ENCODE assay signal across 19 cellular contexts in genomic region chr15:50162988-50163718, GRCh38. TPM values are rescaled to one million over a fixed set of nuclear protein-coding genes. Genes with fewer than 3 reads are reported as not detected.
DNase-seq lines count a peak whose midpoint lies in the region; TF ChIP-seq lines count a peak whose summit lies in the region.
"Had no signal": no experiment of that assay in that cellular context is flagged by ENCODE, and none has a peak within 500 bp of the region (broad histone marks: within the 10 kb centered on the region; RNA-seq: fewer than 3 reads in every experiment).

No MANE protein-coding gene starts in this region.

- H3K9me3 Mint-ChIP-seq in chondrocyte (ENCODE audit: low read depth), result peaks cover 4% of the 10 kb centered on the region

- DNase-seq in GM12865 (ENCODE audit: low read depth) (peak; percentile 37), LoVo (ENCODE audit: low spot score) (peak; percentile 72), epithelial cell of esophagus (ENCODE audit: low read depth) (peak; percentile 55), retinal pigment epithelial cell (ENCODE audit: low read depth) (peak; percentile 48), chondrocyte (ENCODE audit: low spot score) (no peak), NCI-H526 treated with DMSO at 0.1 percent for 48 hours (lab: John Stamatoyannopoulos, UW) (no peak)
- no peak for DNase-seq in activated effector memory CD4-positive, alpha-beta T cell treated with anti-CD3 and anti-CD28 coated beads, Interleukin-2, amount 50 U/mL, for 16 hours
- DNase-seq: adrenal gland, DMS153, endodermal cell, HCEC 1CT, NCI-H446 had no signal

- no peak overlapping the region for H3K4me3 Mint-ChIP-seq in chondrocyte (ENCODE audit: unreplicated experiment)
- H3K4me3 Mint-ChIP-seq: activated T-helper 17 cell treated with anti-CD3 and anti-CD28 coated beads, Interleukin-2, amount 50 U/mL, for 72 hours; endodermal cell; T-helper 1 cell treated with Interleukin-12 subunit alpha and Interleukin-12 subunit beta and Interleukin-4 antibody, amounts not matched to agents 30 μg/mL and 1 μg/mL, for 36 hours had no signal

- peaks cover 5% of the 10 kb centered on the region for H3K4me1 Mint-ChIP-seq in chondrocyte (ENCODE audit: low read depth)
- H3K4me1 Mint-ChIP-seq: activated T-helper 17 cell treated with anti-CD3 and anti-CD28 coated beads, Interleukin-2, amount 50 U/mL, for 72 hours had no signal

- TF ChIP-seq CTCF in GM12865 (IDR thresholded peaks at IDR 0.05; ENCODE audit: insufficient read depth, low read depth, low read length, missing control alignments) (no peak), epithelial cell of esophagus (IDR thresholded peaks at IDR 0.05; ENCODE audit: insufficient read depth, low read depth, low read length, missing control alignments) (no peak), retinal pigment epithelial cell (conservative IDR thresholded peaks at IDR 0.05; ENCODE audit: low read depth, low read length) (no peak), chondrocyte (IDR thresholded peaks at IDR 0.05) (no peak)

- H3K27ac Mint-ChIP-seq in chondrocyte (ENCODE audit: unreplicated experiment), result no peak overlapping the region
- H3K27ac Mint-ChIP-seq: activated T-helper 17 cell treated with anti-CD3 and anti-CD28 coated beads, Interleukin-2, amount 50 U/mL, for 72 hours; endodermal cell; T-helper 1 cell treated with Interleukin-12 subunit alpha and Interleukin-12 subunit beta and Interleukin-4 antibody, amounts not matched to agents 30 μg/mL and 1 μg/mL, for 36 hours had no signal

- peaks cover 20% of the 10 kb centered on the region for H3K27me3 Mint-ChIP-seq in chondrocyte (ENCODE audit: low read depth)

- no peaks in the 10 kb centered on the region for H3K36me3 Mint-ChIP-seq in chondrocyte (ENCODE audit: low read depth)

- H3K4me3 ChIP-seq in GM12865 (ENCODE audit: low read depth, low read length) (no peak overlapping the region), epithelial cell of esophagus (ENCODE audit: low read length) (no peak overlapping the region), retinal pigment epithelial cell (ENCODE audit: low read length) (no peak overlapping the region)
- H3K4me3 ChIP-seq: adrenal gland, BLaER1, thoracic aorta had no signal

RNA-seq across cellular contexts. Expression of gene SLC27A2, which starts 18.8 kb away (rescaled TPM):
- not detected in 3 replicates for total RNA-seq in chondrocyte
- total RNA-seq: myocyte, Right ventricle myocardium inferior had no signal

RNA-seq across cellular contexts. Expression of gene ATP8B4, which starts 44.1 kb away (rescaled TPM):
- total RNA-seq in chondrocyte, result not detected in 3 replicates
- total RNA-seq: MCF 10A had no signal

Comparison
In these comparisons a context has a peak if more than half of its experiments do, and no peak if none do; other contexts are left out.
1. DNase-seq: peak in GM12865 (single experiment), LoVo (single experiment), epithelial cell of esophagus (single experiment) and retinal pigment epithelial cell (single experiment); none in chondrocyte (single experiment), activated effector memory CD4-positive, alpha-beta T cell treated with anti-CD3 and anti-CD28 coated beads, Interleukin-2, amount 50 U/mL, for 16 hours (single experiment) and NCI-H526 treated with DMSO at 0.1 percent for 48 hours (single experiment).